In genomic region chr9:89604463-89605180, GRCh38 we compare ENCODE assay signal across 8 cellular contexts. TPM values are rescaled to one million over a fixed set of nuclear protein-coding genes. Genes with fewer than 3 reads are reported as not detected.
A peak's percentile ranks its signal among the peaks of the same experiment; 100 is the strongest.
DNase-seq lines count a peak whose midpoint lies in the region; ATAC-seq, FAIRE-seq and TF ChIP-seq lines count a peak whose summit lies in the region.

TSS of gene GADD45G (plus strand) at chr9:89605012. CDS start at chr9:89605122, 110 bp downstream.

- 0% methylated on average over 40 to 41 of the region's 41 CpGs for WGBS in aorta, 2 donors

- in situ Hi-C loops in astrocyte of the cerebellum (cut with HindIII; ENCODE audit: low sequenced_read_pairs) = loop anchor here (5.0 kb wide), 2 partner anchors 388 to 498 kb away; no protein-coding TSS in a partner anchor

- peaks cover 0 to 2% of the 10 kb centered on the region in 2 donors for H3K4me1 ChIP-seq in aorta (ENCODE audit: control insufficient read depth in 1 of 2, insufficient read depth in 2 of 2, low read length in 2 of 2)

- no peaks in the 10 kb centered on the region for H3K27me3 ChIP-seq in aorta (ENCODE audit: control insufficient read depth in 1 of 2, insufficient read depth in 2 of 2, low read length in 1 of 2)

- TF ChIP-seq CTCF in astrocyte of the cerebellum (IDR thresholded peaks at IDR 0.05; ENCODE audit: low read depth, low read length, missing control alignments) = no peak

- H3K27ac ChIP-seq in aorta (ENCODE audit: low read depth in 1 of 2, low read length in 2 of 2) = peak within 1 kb of the TSS; percentile 84 to 89

- peak; percentile 25 for DNase-seq in COLO829 (ENCODE audit: low spot score)
- DNase-seq in H54 (ENCODE audit: insufficient read length, low spot score) = no peak
- DNase-seq in NCI-H1417 (lab: John Stamatoyannopoulos, UW) = peak; percentile 92 to 99 (median 98)
- DNase-seq in T-helper 22 cell (ENCODE audit: low read depth) = peak; percentile 92
- DNase-seq in astrocyte of the cerebellum (ENCODE audit: low read depth) = no peak
- peak; percentile 83 to 88 for DNase-seq in hippocampal formation (lab: John Stamatoyannopoulos, UW)
- DNase-seq in renal cortical epithelial cell (ENCODE audit: low read depth) = peak; percentile 63
- DNase-seq in aorta = peak; percentile 92 to 96

- H3K4me3 ChIP-seq in astrocyte of the cerebellum (ENCODE audit: low read depth, low read length) = peak within 1 kb of the TSS; percentile 47
- H3K4me3 ChIP-seq in aorta (ENCODE audit: low read length in 2 of 2) = peak within 1 kb of the TSS; percentile 53 to 70

- intact Hi-C loops in aorta (cut with DNase I) = loop anchor here (2.0 to 10.0 kb wide), 5 partner anchors 83 to 1268 kb away; no protein-coding TSS in a partner anchor

- no peaks in the 10 kb centered on the region for H3K36me3 ChIP-seq in aorta (ENCODE audit: control insufficient read depth in 1 of 2, insufficient read depth in 2 of 2, low read length in 1 of 2)

- ATAC-seq in aorta (ENCODE audit: low FRiP score) = peak; percentile 85

- FAIRE-seq in H54 (lab: Jason Lieb, UNC) = no peak

- H3K9me3 ChIP-seq in aorta (ENCODE audit: control insufficient read depth, low read length) = no peaks in the 10 kb centered on the region

- TF ChIP-seq POLR2A in H54 (IDR thresholded peaks at IDR 0.05; ENCODE audit: low read depth, low read length) = peak; percentile 98

RNA-seq across cellular contexts. Expression of gene GADD45G, which starts in this region (rescaled TPM):
- total RNA-seq in renal cortical epithelial cell (0.20 TPM in 1 of 2 replicates, not detected in the other), aorta (1 to 10 TPM; 4.5 to 4.7 TPM)
- 10 to 100 TPM in 1 of 2 donors, 1 to 10 TPM in 1; 8.1 to 30.4 TPM for polyA plus RNA-seq in aorta

Comparison
In these comparisons a context has a peak if more than half of its experiments do, and no peak if none do; other contexts are left out.
1. Peak in DNase-seq in renal cortical epithelial cell; RNA of the gene not detected or under 1 TPM.
2. DNase-seq: peak in COLO829 (single experiment), NCI-H1417 (3 of 3), T-helper 22 cell (single experiment), hippocampal formation (2 of 2) and aorta (2 of 2); none in H54 (single experiment) and astrocyte of the cerebellum (single experiment).